ENCODE assay signal across 8 cellular contexts in the genomic region with DNA sequence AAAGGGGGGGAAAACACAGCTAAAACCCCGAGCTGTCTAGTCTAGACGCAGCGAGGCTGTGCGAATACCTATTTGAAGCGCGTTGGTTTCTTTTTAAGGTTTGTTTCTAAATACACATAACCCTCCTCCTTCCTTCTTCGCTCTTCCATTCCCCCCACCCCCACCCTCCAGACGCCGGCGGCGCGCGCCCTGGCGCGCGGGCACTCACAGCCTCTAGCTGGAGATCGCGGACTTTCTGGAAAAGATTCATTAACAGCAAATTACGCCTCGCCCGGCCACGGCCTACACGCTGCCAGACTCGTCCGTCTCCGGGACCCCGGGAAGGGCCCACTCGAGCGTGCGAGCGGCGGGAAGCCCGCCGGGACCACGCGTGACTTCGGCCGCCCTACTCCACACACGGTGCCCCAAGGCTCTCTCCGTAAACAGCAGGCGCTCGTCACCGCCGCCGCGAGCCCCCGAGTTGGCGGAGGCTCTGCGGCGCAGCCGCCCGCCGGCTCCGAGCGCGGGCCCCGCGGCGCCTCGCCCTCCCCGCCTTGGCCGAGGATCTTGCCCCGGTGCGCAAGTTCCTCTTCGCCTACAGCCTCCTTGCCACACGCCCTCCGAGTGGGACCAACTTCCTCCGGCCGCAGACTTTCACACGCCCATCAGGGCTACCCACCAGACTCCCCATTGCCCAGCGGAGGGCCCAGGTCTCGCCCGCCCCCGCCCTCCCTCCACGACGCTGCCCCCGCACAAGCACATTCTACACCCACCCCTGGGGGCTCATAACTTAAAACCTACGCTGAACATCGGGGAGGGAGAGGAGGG.
DNase-seq lines count a peak whose midpoint lies in the region; ATAC-seq lines count a peak whose summit lies in the region.

No MANE protein-coding gene starts in this region.

- peaks cover 5% of the 10 kb centered on the region for H3K36me3 Mint-ChIP-seq in stimulated activated memory B cell treated with anti-CD40 and anti-IgM and Interleukin-4, amounts not matched to agents 10 μg/mL and 1 μg/mL and 100 μg/mL, for 72 hours

- DNase-seq in GM03348 (ENCODE audit: low spot score) (peak; percentile 31), MV-4-11 (lab: John Stamatoyannopoulos, UW) (peak; percentile 53), adipocyte (ENCODE audit: low read depth) (peak; percentile 48), iris pigment epithelial cell (ENCODE audit: low read depth) (peak; percentile 45), NCI-H2029 treated with DMSO at 0.1 percent for 48 hours (lab: John Stamatoyannopoulos, UW) (no peak), SW 1271 (lab: John Stamatoyannopoulos, UW) (no peak)

- no peaks in the 10 kb centered on the region for H3K9me3 ChIP-seq in adipocyte (ENCODE audit: control insufficient read depth, low read length)

- H3K9ac ChIP-seq in adipocyte (ENCODE audit: low read length), result peak overlapping the region; percentile 68

- H3K4me1 Mint-ChIP-seq in stimulated activated memory B cell treated with anti-CD40 and anti-IgM and Interleukin-4, amounts not matched to agents 10 μg/mL and 1 μg/mL and 100 μg/mL, for 72 hours, result peaks cover 48% of the 10 kb centered on the region

- peaks cover 7% of the 10 kb centered on the region for H3K4me1 ChIP-seq in adipocyte (ENCODE audit: control insufficient read depth, insufficient read depth, low read length)

- H3K36me3 ChIP-seq in adipocyte (ENCODE audit: control insufficient read depth, insufficient read depth, low read length, severe bottlenecking), result no peaks in the 10 kb centered on the region

- H3K9me3 Mint-ChIP-seq in stimulated activated memory B cell treated with anti-CD40 and anti-IgM and Interleukin-4, amounts not matched to agents 10 μg/mL and 1 μg/mL and 100 μg/mL, for 72 hours, result no peaks in the 10 kb centered on the region

- peaks cover 7% of the 10 kb centered on the region for H3K27me3 ChIP-seq in adipocyte (replicated peaks; ENCODE audit: control insufficient read depth, insufficient read depth, low read length)

- peak overlapping the region; percentile 95 for H3K4me3 Mint-ChIP-seq in stimulated activated memory B cell treated with anti-CD40 and anti-IgM and Interleukin-4, amounts not matched to agents 10 μg/mL and 1 μg/mL and 100 μg/mL, for 72 hours

- H3K27ac Mint-ChIP-seq in stimulated activated memory B cell treated with anti-CD40 and anti-IgM and Interleukin-4, amounts not matched to agents 10 μg/mL and 1 μg/mL and 100 μg/mL, for 72 hours, result peak overlapping the region; percentile 92

- peak overlapping the region; percentile 79 for H3K4me3 ChIP-seq in adipocyte (ENCODE audit: low read length)

- peak; percentile 27 for ATAC-seq in stimulated activated memory B cell treated with anti-CD40 and anti-IgM and Interleukin-4, amounts not matched to agents 10 μg/mL and 1 μg/mL and 100 μg/mL, for 72 hours
- ATAC-seq in GM18909 (IDR thresholded peaks at IDR 0.05; ENCODE audit: poor library complexity, unreplicated experiment), result no peak

- no peaks in the 10 kb centered on the region for H3K27me3 Mint-ChIP-seq in stimulated activated memory B cell treated with anti-CD40 and anti-IgM and Interleukin-4, amounts not matched to agents 10 μg/mL and 1 μg/mL and 100 μg/mL, for 72 hours

Comparison
In these comparisons a context has a peak if more than half of its experiments do, and no peak if none do; other contexts are left out.
1. DNase-seq: peak in GM03348 (single experiment), MV-4-11 (single experiment), adipocyte (single experiment) and iris pigment epithelial cell (single experiment); none in NCI-H2029 treated with DMSO at 0.1 percent for 48 hours (single experiment) and SW 1271 (0 of 2).